Comparison of ENCODE assay signal across 1 cellular context in genomic region chr4:159169903-159170302, GRCh38.
TF ChIP-seq lines count a peak whose summit lies in the region.

No MANE protein-coding gene starts in this region.

TF ChIP-seq in SK-N-SH, 30 proteins besides CTCF, POLR2A, EP300 and RAD21 (continued from another document):
- TF ChIP-seq MXI1 (IDR thresholded peaks at IDR 0.05; ENCODE audit: low read depth, low read length) (no peak), PBX3 (IDR thresholded peaks at IDR 0.05) (no peak)
